2 cellular contexts compared by ENCODE assay signal in the genomic region with DNA sequence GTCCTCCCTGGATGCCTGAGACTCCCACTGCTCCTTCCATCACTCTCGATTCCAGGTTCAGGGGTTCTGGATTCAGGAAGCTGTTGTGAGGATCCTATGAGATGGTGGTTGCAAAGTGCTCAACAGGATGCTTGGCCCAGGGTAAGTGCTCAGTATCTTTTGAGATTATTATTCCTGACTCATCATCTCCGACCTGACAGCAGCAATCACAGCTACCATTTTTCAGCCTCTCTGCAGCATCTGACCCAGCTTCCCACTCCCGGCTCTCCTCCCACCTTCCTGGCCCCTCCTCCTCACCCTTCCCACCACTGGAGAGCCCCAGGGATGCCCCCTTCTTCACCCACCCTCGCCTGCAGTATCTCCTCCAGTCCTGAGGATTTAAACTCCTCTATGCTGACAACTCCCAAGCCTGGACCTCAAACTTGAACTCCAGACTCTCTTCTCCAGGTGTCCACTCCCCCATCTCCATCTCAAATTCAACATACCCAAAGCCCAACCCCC.
TF ChIP-seq lines count a peak whose summit lies in the region.

No MANE protein-coding gene starts in this region.

TF ChIP-seq in HEK293, 187 proteins besides CTCF, POLR2A, EP300 and RAD21 (continued from another document):
- TF ChIP-seq, protein P1, sequence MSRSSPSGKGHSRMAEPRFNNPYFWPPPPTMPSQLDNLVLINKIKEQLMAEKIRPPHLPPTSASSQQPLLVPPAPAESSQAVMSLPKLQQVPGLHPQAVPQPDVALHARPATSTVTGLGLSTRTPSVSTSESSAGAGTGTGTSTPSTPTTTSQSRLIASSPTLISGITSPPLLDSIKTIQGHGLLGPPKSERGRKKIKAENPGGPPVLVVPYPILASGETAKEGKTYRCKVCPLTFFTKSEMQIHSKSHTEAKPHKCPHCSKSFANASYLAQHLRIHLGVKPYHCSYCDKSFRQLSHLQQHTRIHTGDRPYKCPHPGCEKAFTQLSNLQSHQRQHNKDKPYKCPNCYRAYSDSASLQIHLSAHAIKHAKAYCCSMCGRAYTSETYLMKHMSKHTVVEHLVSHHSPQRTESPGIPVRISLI (tag by site-specific recombination; IDR thresholded peaks at IDR 0.05): no peak
- TF ChIP-seq ZNF211 (tag by site-specific recombination; IDR thresholded peaks at IDR 0.05; ENCODE audit: low read depth) (no peak), ZNF837 (tag by site-specific recombination; IDR thresholded peaks at IDR 0.05) (no peak)

TF ChIP-seq in SK-N-SH, 30 proteins besides CTCF, POLR2A, EP300 and RAD21 (continued from another document):
- TF ChIP-seq, protein P2, sequence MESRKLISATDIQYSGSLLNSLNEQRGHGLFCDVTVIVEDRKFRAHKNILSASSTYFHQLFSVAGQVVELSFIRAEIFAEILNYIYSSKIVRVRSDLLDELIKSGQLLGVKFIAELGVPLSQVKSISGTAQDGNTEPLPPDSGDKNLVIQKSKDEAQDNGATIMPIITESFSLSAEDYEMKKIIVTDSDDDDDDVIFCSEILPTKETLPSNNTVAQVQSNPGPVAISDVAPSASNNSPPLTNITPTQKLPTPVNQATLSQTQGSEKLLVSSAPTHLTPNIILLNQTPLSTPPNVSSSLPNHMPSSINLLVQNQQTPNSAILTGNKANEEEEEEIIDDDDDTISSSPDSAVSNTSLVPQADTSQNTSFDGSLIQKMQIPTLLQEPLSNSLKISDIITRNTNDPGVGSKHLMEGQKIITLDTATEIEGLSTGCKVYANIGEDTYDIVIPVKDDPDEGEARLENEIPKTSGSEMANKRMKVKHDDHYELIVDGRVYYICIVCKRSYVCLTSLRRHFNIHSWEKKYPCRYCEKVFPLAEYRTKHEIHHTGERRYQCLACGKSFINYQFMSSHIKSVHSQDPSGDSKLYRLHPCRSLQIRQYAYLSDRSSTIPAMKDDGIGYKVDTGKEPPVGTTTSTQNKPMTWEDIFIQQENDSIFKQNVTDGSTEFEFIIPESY (IDR thresholded peaks at IDR 0.05; ENCODE audit: borderline replicate concordance, low read depth): no peak
- TF ChIP-seq RFX5 (IDR thresholded peaks at IDR 0.05; ENCODE audit: low read length) (no peak), POLR2AphosphoS5 (IDR thresholded peaks at IDR 0.05; ENCODE audit: low read depth, low read length) (no peak), TCF12 (IDR thresholded peaks at IDR 0.05) (no peak)
- TF ChIP-seq, protein P3, sequence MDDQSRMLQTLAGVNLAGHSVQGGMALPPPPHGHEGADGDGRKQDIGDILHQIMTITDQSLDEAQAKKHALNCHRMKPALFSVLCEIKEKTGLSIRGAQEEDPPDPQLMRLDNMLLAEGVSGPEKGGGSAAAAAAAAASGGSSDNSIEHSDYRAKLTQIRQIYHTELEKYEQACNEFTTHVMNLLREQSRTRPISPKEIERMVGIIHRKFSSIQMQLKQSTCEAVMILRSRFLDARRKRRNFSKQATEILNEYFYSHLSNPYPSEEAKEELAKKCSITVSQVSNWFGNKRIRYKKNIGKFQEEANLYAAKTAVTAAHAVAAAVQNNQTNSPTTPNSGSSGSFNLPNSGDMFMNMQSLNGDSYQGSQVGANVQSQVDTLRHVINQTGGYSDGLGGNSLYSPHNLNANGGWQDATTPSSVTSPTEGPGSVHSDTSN (IDR thresholded peaks at IDR 0.05): peak; percentile 65
TF ChIP-seq in SK-N-SH: peak in this region for 1.
